ENCODE assay signal across 19 cellular contexts in genomic region chr13:71858647-71859046, GRCh38. TPM values are rescaled to one million over a fixed set of nuclear protein-coding genes. Genes with fewer than 3 reads are reported as not detected.
DNase-seq lines count a peak whose midpoint lies in the region; ATAC-seq and TF ChIP-seq lines count a peak whose summit lies in the region.
"Had no signal": no experiment of that assay in that cellular context is flagged by ENCODE, and none has a peak within 500 bp of the region (broad histone marks: within the 10 kb centered on the region; RNA-seq: fewer than 3 reads in every experiment).

No MANE protein-coding gene starts in this region.

- TF ChIP-seq CTCF in type B pancreatic cell (conservative IDR thresholded peaks at IDR 0.05), result no peak
- TF ChIP-seq CTCF in Caco-2 (IDR thresholded peaks at IDR 0.05; ENCODE audit: insufficient read depth in 1 of 2, low read depth in 1 of 2, low read length in 1 of 2, severe bottlenecking in 1 of 2, unreplicated experiment in 1 of 2), result no peak

- H3K27me3 Mint-ChIP-seq in type B pancreatic cell (no peaks in the 10 kb centered on the region), Caco-2 (ENCODE audit: insufficient read depth, unreplicated experiment) (peaks cover 9% of the 10 kb centered on the region)
- peaks cover 10% of the 10 kb centered on the region for H3K27me3 Mint-ChIP-seq in activated CD4-positive, alpha-beta T cell treated with anti-CD3 and anti-CD28 coated beads for 36 hours

- H3K27ac Mint-ChIP-seq in type B pancreatic cell (peak overlapping the region; percentile 25), Caco-2 (ENCODE audit: unreplicated experiment) (no peak overlapping the region)
- H3K27ac Mint-ChIP-seq in activated CD4-positive, alpha-beta T cell treated with anti-CD3 and anti-CD28 coated beads for 36 hours, result no peak overlapping the region
- H3K27ac Mint-ChIP-seq: IgD-negative memory B cell had no signal

- H3K36me3 Mint-ChIP-seq in type B pancreatic cell (peaks cover 12% of the 10 kb centered on the region), Caco-2 (ENCODE audit: insufficient read depth, unreplicated experiment) (no peaks in the 10 kb centered on the region)
- H3K36me3 Mint-ChIP-seq in activated CD4-positive, alpha-beta T cell treated with anti-CD3 and anti-CD28 coated beads for 36 hours (ENCODE audit: low read depth), result no peaks in the 10 kb centered on the region
- H3K36me3 Mint-ChIP-seq: IgD-negative memory B cell had no signal

- POLR2A ChIA-PET in Caco-2 (lab: Charles Lee), result no interaction called here
- POLR2A ChIA-PET in activated CD4-positive, alpha-beta T cell treated with anti-CD3 and anti-CD28 coated beads for 36 hours (lab: Charles Lee), result no interaction called here

- peaks cover 30% of the 10 kb centered on the region for H3K4me1 Mint-ChIP-seq in type B pancreatic cell (ENCODE audit: unreplicated experiment)
- no peaks in the 10 kb centered on the region for H3K4me1 Mint-ChIP-seq in Caco-2 (ENCODE audit: low read depth, unreplicated experiment)
- H3K4me1 Mint-ChIP-seq in activated CD4-positive, alpha-beta T cell treated with anti-CD3 and anti-CD28 coated beads for 36 hours, result no peaks in the 10 kb centered on the region

- CTCF ChIA-PET in Caco-2 (lab: Charles Lee), result no interaction called here
- CTCF ChIA-PET in activated CD4-positive, alpha-beta T cell treated with anti-CD3 and anti-CD28 coated beads for 36 hours (lab: Charles Lee), result no interaction called here

- no TSS peak for BruUV-seq in Caco-2 (replicated peaks; lab: Mats Ljungman, UMichigan)

- peak; percentile 70 for DNase-seq in NCI-H2107 treated with DMSO at 0.1 percent for 48 hours (lab: John Stamatoyannopoulos, UW; ENCODE audit: unreplicated experiment)
- no peak for DNase-seq in NCI-H2107 (lab: John Stamatoyannopoulos, UW)
- peak; percentile 42 for DNase-seq in NCI-H69 (lab: John Stamatoyannopoulos, UW)
- DNase-seq in left colon, result no peak
- DNase-seq in type B pancreatic cell (ENCODE audit: extremely low spot score, unreplicated experiment), result no peak
- DNase-seq in Caco-2, result no peak
- no peak for DNase-seq in activated CD4-positive, alpha-beta T cell treated with anti-CD3 and anti-CD28 coated beads for 36 hours
- DNase-seq: GOT3, HCEC 1CT, NCI-H1048, NCI-H1417 treated with DMSO at 0.1 percent for 48 hours, NCI-H187, NCI-H446 treated with DMSO at 0.1 percent for 48 hours, NCI-H526 treated with DMSO at 0.1 percent for 48 hours had no signal

- no peaks in the 10 kb centered on the region for H3K36me3 ChIP-seq in Caco-2 (ENCODE audit: control insufficient read depth, insufficient read depth, low read length)

- H3K4me3 Mint-ChIP-seq in type B pancreatic cell (peak overlapping the region; percentile 14), Caco-2 (ENCODE audit: unreplicated experiment) (no peak overlapping the region)
- H3K4me3 Mint-ChIP-seq in activated CD4-positive, alpha-beta T cell treated with anti-CD3 and anti-CD28 coated beads for 36 hours, result no peak overlapping the region
- H3K4me3 Mint-ChIP-seq: IgD-negative memory B cell had no signal

- ATAC-seq in left colon, result peak; percentile 68
- ATAC-seq in activated CD4-positive, alpha-beta T cell treated with anti-CD3 and anti-CD28 coated beads for 36 hours, result no peak
- ATAC-seq: Panc1, SK-N-SH treated with all-trans-retinoic acid at 6 μM for 48 hours had no signal

- no peak overlapping the region for H3K4me3 ChIP-seq in Caco-2 (ENCODE audit: low read depth, low read length)

- H3K9me3 Mint-ChIP-seq in type B pancreatic cell (no peaks in the 10 kb centered on the region), Caco-2 (ENCODE audit: unreplicated experiment) (no peaks in the 10 kb centered on the region)
- no peaks in the 10 kb centered on the region for H3K9me3 Mint-ChIP-seq in activated CD4-positive, alpha-beta T cell treated with anti-CD3 and anti-CD28 coated beads for 36 hours (ENCODE audit: low read depth)

- no peaks in the 10 kb centered on the region for H3K9me3 ChIP-seq in Caco-2

- intact Hi-C loops in left colon (cut with DNase I, micrococcal nuclease) (no loop called here), Caco-2 (cut with micrococcal nuclease; ENCODE audit: unreplicated experiment) (no loop called here)
- intact Hi-C loops in activated CD4-positive, alpha-beta T cell treated with anti-CD3 and anti-CD28 coated beads for 36 hours (cut with DNase I, micrococcal nuclease), result no loop called here

- H3K27me3 ChIP-seq in Caco-2 (replicated peaks; ENCODE audit: control insufficient read depth, insufficient read depth, low read length), result no peaks in the 10 kb centered on the region

- H3K4me1 ChIP-seq in Caco-2, result no peaks in the 10 kb centered on the region

RNA-seq across cellular contexts. Expression of gene DACH1, which starts 8.4 kb away (rescaled TPM):
- total RNA-seq in left colon, result 1 to 10 TPM; 5.3 to 5.4 TPM
- total RNA-seq in type B pancreatic cell (ENCODE audit: low replicate concordance), result 21.2 and 39.5 TPM in 2 replicates
- 1.2 and 1.3 TPM in 2 replicates for total RNA-seq in Caco-2 (2022)
- total RNA-seq in activated CD4-positive, alpha-beta T cell treated with anti-CD3 and anti-CD28 coated beads for 36 hours, result under 1 TPM; 0.09 to 0.21 TPM
- total RNA-seq: M059J; T-helper 2 cell treated with Interferon-gamma antibody and Interleukin-4, amounts not matched to agents 100 ng/mL and 5 ng/mL, for 36 hours had no signal

Comparison
In these comparisons a context has a peak if more than half of its experiments do, and no peak if none do; other contexts are left out.
1. DNase-seq: peak in NCI-H2107 treated with DMSO at 0.1 percent for 48 hours (single experiment) and NCI-H69 (single experiment); none in NCI-H2107 (single experiment), left colon (0 of 2), type B pancreatic cell (single experiment), Caco-2 (0 of 2) and activated CD4-positive, alpha-beta T cell treated with anti-CD3 and anti-CD28 coated beads for 36 hours (single experiment).